ENCODE assay signal across 15 cellular contexts in the genomic region with DNA sequence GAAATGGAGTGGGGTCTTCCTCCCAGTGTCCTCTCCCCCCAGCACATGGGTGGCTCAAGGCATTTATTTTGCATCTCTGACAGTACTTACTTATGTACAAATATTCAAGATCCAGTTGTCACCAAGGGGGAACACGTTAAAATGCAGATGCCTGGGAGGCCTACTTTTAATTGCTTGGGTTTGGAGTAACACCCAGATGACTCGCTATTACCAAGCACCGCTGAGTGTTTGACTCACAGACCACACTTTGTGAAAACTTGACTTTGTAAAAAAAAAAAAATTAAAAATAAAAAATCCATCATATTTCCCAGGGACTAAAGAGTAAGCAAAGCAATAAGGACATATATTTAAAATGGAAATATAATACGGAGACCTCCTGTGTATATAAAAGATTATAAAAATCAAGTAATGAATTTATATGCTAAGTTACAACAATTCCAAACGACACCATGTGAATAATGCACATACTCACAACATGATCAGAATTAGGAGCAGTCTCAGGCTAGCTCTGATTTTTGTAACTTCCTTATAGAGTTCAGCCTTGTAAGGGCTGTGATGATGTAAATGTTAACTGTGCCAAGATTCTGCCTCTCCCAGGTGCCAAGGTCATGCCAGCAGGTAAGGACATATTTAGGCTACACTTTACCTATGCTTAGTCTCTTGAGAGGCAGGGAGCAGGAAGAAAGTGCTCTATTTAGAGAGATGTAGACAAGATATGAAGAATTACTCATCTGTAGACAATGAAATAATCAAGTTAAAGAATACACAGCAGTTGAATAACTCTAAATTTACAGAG. TPM values are rescaled to one million over a fixed set of nuclear protein-coding genes. Genes with fewer than 3 reads are reported as not detected.
DNase-seq lines count a peak whose midpoint lies in the region; ATAC-seq and TF ChIP-seq lines count a peak whose summit lies in the region.
"Had no signal": no experiment of that assay in that cellular context is flagged by ENCODE, and none has a peak within 500 bp of the region (broad histone marks: within the 10 kb centered on the region; RNA-seq: fewer than 3 reads in every experiment).

No MANE protein-coding gene starts in this region.

- no peaks in the 10 kb centered on the region for H3K79me2 ChIP-seq in trophoblast cell (ENCODE audit: control insufficient read depth, insufficient read depth, low read length, poor library complexity)
- H3K79me2 ChIP-seq in neural progenitor cell (ENCODE audit: low read depth) = no peaks in the 10 kb centered on the region
- H3K79me2 ChIP-seq: parathyroid adenoma had no signal

- H3K27me3 ChIP-seq in body of pancreas = no peaks in the 10 kb centered on the region
- no peaks in the 10 kb centered on the region for H3K27me3 ChIP-seq in trophoblast cell (ENCODE audit: insufficient read depth, low read length)
- no peaks in the 10 kb centered on the region for H3K27me3 ChIP-seq in neural progenitor cell
- H3K27me3 ChIP-seq: upper lobe of left lung had no signal

- H3K9ac ChIP-seq in trophoblast cell (ENCODE audit: low read length) (no peak overlapping the region), neural progenitor cell (no peak overlapping the region)
- H3K9ac ChIP-seq: KMS-11, parathyroid adenoma had no signal

- H3K9me3 ChIP-seq in body of pancreas = no peaks in the 10 kb centered on the region
- peaks cover 2% of the 10 kb centered on the region for H3K9me3 ChIP-seq in trophoblast cell (ENCODE audit: insufficient read depth, low read depth, low read length)
- no peaks in the 10 kb centered on the region for H3K9me3 ChIP-seq in neural progenitor cell (ENCODE audit: low read depth)
- H3K9me3 ChIP-seq: upper lobe of left lung had no signal

- no peaks in the 10 kb centered on the region for H3F3A ChIP-seq in neural progenitor cell (ENCODE audit: low read depth)

- H3K27me3 Mint-ChIP-seq in neural progenitor cell (ENCODE audit: insufficient read depth, low read depth) = no peaks in the 10 kb centered on the region

- no peak overlapping the region for H3K18ac ChIP-seq in trophoblast cell (ENCODE audit: low read length)

- peak; percentile 92 for ATAC-seq in body of pancreas
- ATAC-seq: left lobe of liver had no signal

- no peak overlapping the region for H3K4ac ChIP-seq in trophoblast cell (ENCODE audit: low read depth, low read length)

- H3K4me1 ChIP-seq in body of pancreas (peaks cover 10% of the 10 kb centered on the region), trophoblast cell (ENCODE audit: control insufficient read depth in 1 of 2, insufficient read depth in 2 of 2, low read length in 2 of 2) (peaks cover 5 to 9% of the 10 kb centered on the region in 2 experiments), neural progenitor cell (no peaks in the 10 kb centered on the region)
- H3K4me1 ChIP-seq: parathyroid adenoma had no signal

- H3K4me1 Mint-ChIP-seq in neural progenitor cell = no peaks in the 10 kb centered on the region

- intact Hi-C loops in body of pancreas (cut with DNase I) = no loop called here

- no peaks in the 10 kb centered on the region for H3K36me3 ChIP-seq in body of pancreas (replicated peaks in 1 of 2; ENCODE audit: insufficient read depth in 1 of 2, low read depth in 2 of 2)
- no peaks in the 10 kb centered on the region for H3K36me3 ChIP-seq in trophoblast cell (ENCODE audit: control insufficient read depth in 1 of 2, insufficient read depth in 2 of 2, low read length in 2 of 2)
- H3K36me3 ChIP-seq in neural progenitor cell = no peaks in the 10 kb centered on the region
- H3K36me3 ChIP-seq: upper lobe of left lung had no signal

- H4K20me1 ChIP-seq in neural progenitor cell (ENCODE audit: low read depth) = no peaks in the 10 kb centered on the region

- no peak overlapping the region for H3K14ac ChIP-seq in trophoblast cell (ENCODE audit: low read length)

- DNase-seq in SIG-M5 treated with dmso at 0.1 percent for 504 hours (lab: John Stamatoyannopoulos, UW; ENCODE audit: unreplicated experiment) (peak; percentile 71), SIG-M5 (lab: John Stamatoyannopoulos, UW) (no peak), HT1080 (ENCODE audit: low read depth) (peak; percentile 32), body of pancreas (peak in 3 of 4 donors; percentile 23 to 67 (median 55)), trophoblast cell (no peak), neural progenitor cell (ENCODE audit: low spot score) (no peak), NCI-H526 (lab: John Stamatoyannopoulos, UW) (no peak)
- no peak for DNase-seq in activated effector memory CD4-positive, alpha-beta T cell treated with anti-CD3 and anti-CD28 coated beads, Interleukin-2, amount 50 U/mL, for 16 hours
- DNase-seq: central memory CD4-positive, alpha-beta T cell; NCI-H526 treated with DMSO at 0.1 percent for 48 hours; upper lobe of left lung had no signal

- H3K4me3 Mint-ChIP-seq in neural progenitor cell = no peak overlapping the region

- peak overlapping the region; percentile 0 for H4K8ac ChIP-seq in trophoblast cell (ENCODE audit: low read depth, low read length)

- H2BK5ac ChIP-seq in trophoblast cell (ENCODE audit: low read depth, low read length, poor library complexity) = no peak overlapping the region

- WGBS in body of pancreas, 2 donors = 75 to 76% methylated on average over 5 of the region's 5 CpGs
- WGBS in trophoblast cell (ENCODE audit: extremely low coverage, insufficient coverage, insufficient read length) = no CpG with 5 or more reads among the region's 5 CpGs

- no peak overlapping the region for H3K23ac ChIP-seq in trophoblast cell (ENCODE audit: low read length)

- no peak overlapping the region for H4K12ac ChIP-seq in trophoblast cell (ENCODE audit: low read depth, low read length)

- no peak overlapping the region for H2BK12ac ChIP-seq in trophoblast cell (ENCODE audit: low read length)

- H3K27ac ChIP-seq in body of pancreas = peak overlapping the region in 1 of 4 donors; percentile 17
- H3K27ac ChIP-seq in trophoblast cell (ENCODE audit: low read depth, low read length) = no peak overlapping the region
- no peak overlapping the region for H3K27ac ChIP-seq in neural progenitor cell
- H3K27ac ChIP-seq: KMS-11, parathyroid adenoma, upper lobe of left lung had no signal

- H2AFZ ChIP-seq in trophoblast cell (ENCODE audit: insufficient read depth, low read length, poor library complexity) (no peak overlapping the region), neural progenitor cell (replicated peaks) (no peak overlapping the region)
- H2AFZ ChIP-seq: parathyroid adenoma had no signal

- H4K91ac ChIP-seq in trophoblast cell (ENCODE audit: low read depth, low read length) = no peak overlapping the region

- no peak overlapping the region for H2AK5ac ChIP-seq in trophoblast cell (ENCODE audit: low read length)

- no peak for TF ChIP-seq CTCF in body of pancreas (IDR thresholded peaks at IDR 0.05)
- TF ChIP-seq CTCF in neural progenitor cell (IDR thresholded peaks at IDR 0.05) = no peak

- no peak overlapping the region for H3K27ac Mint-ChIP-seq in neural progenitor cell

- no peak overlapping the region for H3K4me3 ChIP-seq in body of pancreas
- H3K4me3 ChIP-seq in trophoblast cell (ENCODE audit: low read depth, low read length) = no peak overlapping the region
- no peak overlapping the region for H3K4me3 ChIP-seq in neural progenitor cell
- H3K4me3 ChIP-seq: upper lobe of left lung had no signal

- peaks cover 2% of the 10 kb centered on the region for H3K79me1 ChIP-seq in trophoblast cell (ENCODE audit: low read length)

- no peak for TF ChIP-seq POLR2A in body of pancreas (IDR thresholded peaks at IDR 0.05)

- no peak overlapping the region for H2BK120ac ChIP-seq in trophoblast cell (ENCODE audit: insufficient read depth, low read length, poor library complexity)

- H3K9me3 Mint-ChIP-seq in neural progenitor cell = peaks cover 5% of the 10 kb centered on the region

- H3K4me2 ChIP-seq in trophoblast cell (ENCODE audit: low read length) (no peak overlapping the region), neural progenitor cell (no peak overlapping the region)
- H3K4me2 ChIP-seq: KMS-11 had no signal

- H3K36me3 Mint-ChIP-seq in neural progenitor cell = peaks cover under 1% of the 10 kb centered on the region

RNA-seq across cellular contexts. Expression of a gene that starts 53.4 kb away (rescaled TPM):
- not detected in 2 replicates for total RNA-seq in HT1080 (2014; rRNA removed; shearing (Covaris generic))
- not detected in 2 replicates for polyA plus RNA-seq in HT1080 (2015; cell fraction: cytosol; rRNA removed)
- polyA plus RNA-seq in HT1080 (2015; cell fraction: nucleus; rRNA removed) = not detected in 2 replicates
- total RNA-seq in body of pancreas (10 to 100 TPM in 1 of 2 donors, not detected in 1; 13.2 TPM), neural progenitor cell (ENCODE audit: low replicate concordance) (not detected in 2 replicates)
- polyA plus RNA-seq in trophoblast cell (2013) = 0.12 TPM in 1 of 2 replicates, not detected in the other
- total RNA-seq: fibroblast of villous mesenchyme had no signal

Comparison
In these comparisons a context has a peak if more than half of its experiments do, and no peak if none do; other contexts are left out.
1. DNase-seq: peak in SIG-M5 treated with dmso at 0.1 percent for 504 hours (single experiment), HT1080 (single experiment) and body of pancreas (3 of 4); none in SIG-M5 (single experiment), trophoblast cell (0 of 2), activated effector memory CD4-positive, alpha-beta T cell treated with anti-CD3 and anti-CD28 coated beads, Interleukin-2, amount 50 U/mL, for 16 hours (single experiment), neural progenitor cell (single experiment) and NCI-H526 (0 of 2).